ENCODE assay signal across 12 cellular contexts in the genomic region with DNA sequence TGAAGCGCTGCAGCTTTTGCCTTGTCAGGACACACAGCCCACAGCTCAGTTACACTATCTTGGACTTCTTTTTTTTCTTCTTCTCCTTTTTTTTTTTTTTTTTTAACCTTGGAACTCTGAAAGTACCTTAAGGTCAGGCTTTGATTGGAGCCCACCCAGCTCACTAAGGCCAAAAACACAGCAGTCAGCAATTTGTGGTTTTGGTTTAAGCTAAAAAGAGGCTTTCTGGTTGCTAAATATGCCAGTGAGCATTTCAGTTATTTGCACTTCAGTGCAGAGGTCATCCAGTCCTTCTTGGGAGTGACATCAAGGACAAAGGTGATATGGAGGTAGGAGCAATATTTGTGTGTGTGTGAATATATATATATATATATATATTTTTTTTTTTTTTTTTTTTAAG. TPM values are rescaled to one million over a fixed set of nuclear protein-coding genes. Genes with fewer than 3 reads are reported as not detected.
DNase-seq lines count a peak whose midpoint lies in the region; ATAC-seq and TF ChIP-seq lines count a peak whose summit lies in the region.
"Had no signal": no experiment of that assay in that cellular context is flagged by ENCODE, and none has a peak within 500 bp of the region (broad histone marks: within the 10 kb centered on the region; RNA-seq: fewer than 3 reads in every experiment).

No MANE protein-coding gene starts in this region.

- no peaks in the 10 kb centered on the region for H3K27me3 ChIP-seq in naive thymus-derived CD4-positive, alpha-beta T cell (ENCODE audit: control insufficient read depth in 2 of 2, insufficient read depth in 2 of 2, low read length in 2 of 2)
- no peaks in the 10 kb centered on the region for H3K27me3 ChIP-seq in foreskin keratinocyte
- H3K27me3 ChIP-seq: uterus had no signal

- no peak overlapping the region for H3K4me3 ChIP-seq in naive thymus-derived CD4-positive, alpha-beta T cell (ENCODE audit: low read length)

- POLR2A ChIA-PET in naive thymus-derived CD4-positive, alpha-beta T cell (lab: Charles Lee), result interaction anchor here (3.3 kb wide), 1 partner anchor 22 kb away, joined by 39 read pairs; a partner anchor contains a TSS

- TF ChIP-seq CTCF in C4-2B (conservative IDR thresholded peaks at IDR 0.05) (no peak), HFFc6 (IDR thresholded peaks at IDR 0.05) (no peak), foreskin keratinocyte (conservative IDR thresholded peaks at IDR 0.05) (no peak)

- no peaks in the 10 kb centered on the region for H3K9me3 Mint-ChIP-seq in HFFc6
- H3K9me3 Mint-ChIP-seq in activated T-helper 17 cell treated with anti-CD3 and anti-CD28 coated beads, Interleukin-2, amount 50 U/mL, for 72 hours, result no peaks in the 10 kb centered on the region
- no peaks in the 10 kb centered on the region for H3K9me3 Mint-ChIP-seq in naive thymus-derived CD4-positive, alpha-beta T cell

- ATAC-seq in activated T-helper 17 cell treated with anti-CD3 and anti-CD28 coated beads, Interleukin-2, amount 50 U/mL, for 72 hours (replicated peaks), result no peak
- ATAC-seq in naive thymus-derived CD4-positive, alpha-beta T cell, result no peak
- ATAC-seq in GM21360 (IDR thresholded peaks at IDR 0.05; ENCODE audit: unreplicated experiment), result no peak
- no peak for ATAC-seq in GM19463 (IDR thresholded peaks at IDR 0.05; ENCODE audit: unreplicated experiment)
- no peak for ATAC-seq in foreskin keratinocyte

- intact Hi-C loops in naive thymus-derived CD4-positive, alpha-beta T cell (cut with micrococcal nuclease), result loop anchor here (5.0 to 10.0 kb wide), 6 partner anchors 35 to 578 kb away; a partner anchor contains a TSS

- H3K27ac ChIP-seq in C4-2B (peak overlapping the region; percentile 62), foreskin keratinocyte (no peak overlapping the region)
- peak overlapping the region; percentile 23 for H3K27ac ChIP-seq in naive thymus-derived CD4-positive, alpha-beta T cell (ENCODE audit: low read depth, low read length)

- H3K9me3 ChIP-seq in naive thymus-derived CD4-positive, alpha-beta T cell (ENCODE audit: control insufficient read depth in 2 of 3, low read length in 3 of 3), result no peaks in the 10 kb centered on the region
- H3K9me3 ChIP-seq: uterus had no signal

- peaks cover 0 to 4% (median 0%) of the 10 kb centered on the region in 3 experiments for H3K36me3 ChIP-seq in naive thymus-derived CD4-positive, alpha-beta T cell (ENCODE audit: control insufficient read depth in 2 of 3, insufficient read depth in 3 of 3, low read length in 3 of 3)
- H3K36me3 ChIP-seq: uterus had no signal

- peaks cover 25% of the 10 kb centered on the region for H3K4me1 Mint-ChIP-seq in HFFc6 (ENCODE audit: low read depth)
- H3K4me1 Mint-ChIP-seq in activated T-helper 17 cell treated with anti-CD3 and anti-CD28 coated beads, Interleukin-2, amount 50 U/mL, for 72 hours, result peaks cover 22% of the 10 kb centered on the region
- H3K4me1 Mint-ChIP-seq in naive thymus-derived CD4-positive, alpha-beta T cell, result peaks cover 27 to 48% (median 44%) of the 10 kb centered on the region in 7 donors

- CTCF ChIA-PET in naive thymus-derived CD4-positive, alpha-beta T cell (lab: Charles Lee), result interaction anchor here (0.7 to 2.8 kb wide), 2 partner anchors 22 to 178 kb away, joined by 3 to 15 read pairs; a partner anchor contains a TSS

- H3K4me3 Mint-ChIP-seq in HFFc6, result no peak overlapping the region
- H3K4me3 Mint-ChIP-seq in activated T-helper 17 cell treated with anti-CD3 and anti-CD28 coated beads, Interleukin-2, amount 50 U/mL, for 72 hours, result peak overlapping the region; percentile 93
- peak overlapping the region in 9 of 10 donors; percentile 33 to 96 (median 89) for H3K4me3 Mint-ChIP-seq in naive thymus-derived CD4-positive, alpha-beta T cell

- no peaks in the 10 kb centered on the region; the same call in none of the 2 replicates for H3K27me3 Mint-ChIP-seq in HFFc6 (ENCODE audit: insufficient read depth)
- no peaks in the 10 kb centered on the region for H3K27me3 Mint-ChIP-seq in activated T-helper 17 cell treated with anti-CD3 and anti-CD28 coated beads, Interleukin-2, amount 50 U/mL, for 72 hours
- H3K27me3 Mint-ChIP-seq in naive thymus-derived CD4-positive, alpha-beta T cell, result no peaks in the 10 kb centered on the region

- peak overlapping the region; percentile 44 for H3K27ac Mint-ChIP-seq in HFFc6
- peak overlapping the region; percentile 100 for H3K27ac Mint-ChIP-seq in activated T-helper 17 cell treated with anti-CD3 and anti-CD28 coated beads, Interleukin-2, amount 50 U/mL, for 72 hours
- peak overlapping the region in 8 of 9 donors; percentile 52 to 96 (median 88) for H3K27ac Mint-ChIP-seq in naive thymus-derived CD4-positive, alpha-beta T cell

- peaks cover 21 to 23% of the 10 kb centered on the region in 2 donors for H3K4me1 ChIP-seq in naive thymus-derived CD4-positive, alpha-beta T cell (ENCODE audit: control insufficient read depth in 2 of 2, insufficient read depth in 2 of 2, low read length in 2 of 2)
- peaks cover 4% of the 10 kb centered on the region for H3K4me1 ChIP-seq in foreskin keratinocyte
- H3K4me1 ChIP-seq: uterus had no signal

- no peaks in the 10 kb centered on the region for H3K36me3 Mint-ChIP-seq in HFFc6 (ENCODE audit: low read depth)
- peaks cover 3% of the 10 kb centered on the region for H3K36me3 Mint-ChIP-seq in activated T-helper 17 cell treated with anti-CD3 and anti-CD28 coated beads, Interleukin-2, amount 50 U/mL, for 72 hours (ENCODE audit: low read depth)
- peaks cover 0 to 10% (median 0%) of the 10 kb centered on the region in 5 donors for H3K36me3 Mint-ChIP-seq in naive thymus-derived CD4-positive, alpha-beta T cell

- DNase-seq in HFFc6 (no peak), foreskin keratinocyte (no peak), NCI-H1436 treated with DMSO at 0.1 percent for 48 hours (lab: John Stamatoyannopoulos, UW) (no peak)
- DNase-seq in naive thymus-derived CD4-positive, alpha-beta T cell, result no peak
- DNase-seq: DND-41, hippocampal formation, SHP77 treated with DMSO at 0.1 percent for 48 hours, uterus had no signal

RNA-seq across cellular contexts. Expression of a gene that starts 1.7 kb away (rescaled TPM):
- 10 to 100 TPM; 20.4 to 25.2 (median 22.0) TPM for total RNA-seq in HFFc6 (2021; fragmentation: NEBNext Ultra II Directional; extraction: Animal tissue kit (Norgen Biotek cat#: 25700))
- 10 to 100 TPM; 13.4 to 33.7 TPM for total RNA-seq in activated T-helper 17 cell treated with anti-CD3 and anti-CD28 coated beads, Interleukin-2, amount 50 U/mL, for 72 hours
- total RNA-seq in naive thymus-derived CD4-positive, alpha-beta T cell, result 10 to 100 TPM in 4 of 5 experiments, 1 to 10 TPM in 1; 6.6 to 27.3 (median 12.8) TPM
- polyA plus RNA-seq in naive thymus-derived CD4-positive, alpha-beta T cell, result 10 to 100 TPM; 15.7 to 19.4 TPM
- 9.7 and 12.9 TPM in 2 replicates for total RNA-seq in foreskin keratinocyte
- 8.9 and 10.1 TPM in 2 replicates for polyA plus RNA-seq in foreskin keratinocyte

RNA-seq across cellular contexts. Expression of a gene that starts 21.7 kb away (rescaled TPM):
- total RNA-seq in HFFc6 (2021; fragmentation: NEBNext Ultra II Directional; extraction: Animal tissue kit (Norgen Biotek cat#: 25700)), result 10 to 100 TPM; 60.0 to 71.6 (median 68.3) TPM
- 100 to 1,000 TPM; 107 to 158 TPM for total RNA-seq in activated T-helper 17 cell treated with anti-CD3 and anti-CD28 coated beads, Interleukin-2, amount 50 U/mL, for 72 hours
- total RNA-seq in naive thymus-derived CD4-positive, alpha-beta T cell, result 100 to 1,000 TPM; 103 to 189 (median 150) TPM
- 100 to 1,000 TPM; 111 to 114 TPM for polyA plus RNA-seq in naive thymus-derived CD4-positive, alpha-beta T cell
- total RNA-seq in foreskin keratinocyte, result 66.0 and 72.3 TPM in 2 replicates
- 28.9 and 35.6 TPM in 2 replicates for polyA plus RNA-seq in foreskin keratinocyte

RNA-seq across cellular contexts. Expression of a gene that starts 49.3 kb away (rescaled TPM):
- total RNA-seq in HFFc6 (2021; fragmentation: NEBNext Ultra II Directional; extraction: Animal tissue kit (Norgen Biotek cat#: 25700)), result 10 to 100 TPM; 60.6 to 72.7 (median 68.2) TPM
- 10 to 100 TPM; 23.1 to 44.5 TPM for total RNA-seq in activated T-helper 17 cell treated with anti-CD3 and anti-CD28 coated beads, Interleukin-2, amount 50 U/mL, for 72 hours
- total RNA-seq in naive thymus-derived CD4-positive, alpha-beta T cell, result 10 to 100 TPM; 25.9 to 45.1 (median 38.9) TPM
- polyA plus RNA-seq in naive thymus-derived CD4-positive, alpha-beta T cell, result 10 to 100 TPM; 10.3 to 12.5 TPM
- total RNA-seq in foreskin keratinocyte, result 44.3 and 50.7 TPM in 2 replicates
- polyA plus RNA-seq in foreskin keratinocyte, result 9.5 and 12.2 TPM in 2 replicates

Comparison
In these comparisons a context has a peak if more than half of its experiments do, and no peak if none do; other contexts are left out.
1. H3K27ac Mint-ChIP-seq: peak in every context shown above with its lines; median percentile 100 in activated T-helper 17 cell treated with anti-CD3 and anti-CD28 coated beads, Interleukin-2, amount 50 U/mL, for 72 hours; 88 in naive thymus-derived CD4-positive, alpha-beta T cell; 44 in HFFc6.